ENCODE assay signal across 11 cellular contexts in genomic region chr6:38773338-38773737, GRCh38. TPM values are rescaled to one million over a fixed set of nuclear protein-coding genes. Genes with fewer than 3 reads are reported as not detected.
DNase-seq lines count a peak whose midpoint lies in the region; ATAC-seq and TF ChIP-seq lines count a peak whose summit lies in the region.
"Had no signal": no experiment of that assay in that cellular context is flagged by ENCODE, and none has a peak within 500 bp of the region (broad histone marks: within the 10 kb centered on the region; RNA-seq: fewer than 3 reads in every experiment).

No MANE protein-coding gene starts in this region.

- H3K9me3 Mint-ChIP-seq in natural killer cell: peaks cover 0 to 2% of the 10 kb centered on the region in 2 donors
- H3K9me3 Mint-ChIP-seq in natural killer cell treated with Interleukin-12 subunit alpha and Interleukin-12 subunit beta and Interleukin-15 and Interleukin-18, amount 100 ng/mL, for 72 hours: no peaks in the 10 kb centered on the region
- no peaks in the 10 kb centered on the region for H3K9me3 Mint-ChIP-seq in T-helper 2 cell treated with Interferon-gamma antibody and Interleukin-4, amounts not matched to agents 5 μg/mL and 100 μg/mL, for 36 hours

- BruUV-seq in Panc1 (replicated peaks; lab: Mats Ljungman, UMichigan): no TSS peak

- H3K4me3 ChIP-seq in Panc1 (ENCODE audit: low read depth in 2 of 2, low read length in 2 of 2) (no peak overlapping the region), foreskin fibroblast (ENCODE audit: low read depth in 1 of 2, low read length in 2 of 2) (no peak overlapping the region), upper lobe of right lung (no peak overlapping the region)
- H3K4me3 ChIP-seq: tibial artery had no signal

- ATAC-seq in natural killer cell (peak; percentile 30 to 55 (median 52)), Panc1 (no peak), upper lobe of right lung (peak; percentile 89), HG03439 (IDR thresholded peaks at IDR 0.05; ENCODE audit: unreplicated experiment) (no peak)
- ATAC-seq in natural killer cell treated with Interleukin-12 subunit alpha and Interleukin-12 subunit beta and Interleukin-15 and Interleukin-18, amount 100 ng/mL, for 72 hours: no peak

- H3K36me3 ChIP-seq in Panc1 (ENCODE audit: control insufficient read depth, insufficient read depth, low read length) (no peaks in the 10 kb centered on the region), upper lobe of right lung (no peaks in the 10 kb centered on the region)
- H3K36me3 ChIP-seq: tibial artery had no signal

- no peaks in the 10 kb centered on the region for H3K4me1 Mint-ChIP-seq in natural killer cell
- H3K4me1 Mint-ChIP-seq in natural killer cell treated with Interleukin-12 subunit alpha and Interleukin-12 subunit beta and Interleukin-15 and Interleukin-18, amount 100 ng/mL, for 72 hours (ENCODE audit: low read depth in 2 of 2): peaks cover 14 to 31% of the 10 kb centered on the region in 2 donors
- peaks cover 2% of the 10 kb centered on the region for H3K4me1 Mint-ChIP-seq in T-helper 2 cell treated with Interferon-gamma antibody and Interleukin-4, amounts not matched to agents 5 μg/mL and 100 μg/mL, for 36 hours (ENCODE audit: low read depth)

- H3K27ac ChIP-seq in Panc1 (ENCODE audit: low read length) (no peak overlapping the region), upper lobe of right lung (no peak overlapping the region)
- H3K27ac ChIP-seq: parathyroid adenoma, tibial artery had no signal

- H3K4me1 ChIP-seq in Panc1 (ENCODE audit: control insufficient read depth, insufficient read depth, low read length) (no peaks in the 10 kb centered on the region), upper lobe of right lung (peaks cover 8% of the 10 kb centered on the region)
- H3K4me1 ChIP-seq: parathyroid adenoma, tibial artery had no signal

- H3K4me3 Mint-ChIP-seq in natural killer cell: no peak overlapping the region
- H3K4me3 Mint-ChIP-seq in natural killer cell treated with Interleukin-12 subunit alpha and Interleukin-12 subunit beta and Interleukin-15 and Interleukin-18, amount 100 ng/mL, for 72 hours: no peak overlapping the region
- no peak overlapping the region for H3K4me3 Mint-ChIP-seq in T-helper 2 cell treated with Interferon-gamma antibody and Interleukin-4, amounts not matched to agents 5 μg/mL and 100 μg/mL, for 36 hours

- H3K9me3 ChIP-seq in Panc1 (ENCODE audit: control insufficient read depth, insufficient read depth, low read depth, low read length) (no peaks in the 10 kb centered on the region), upper lobe of right lung (no peaks in the 10 kb centered on the region)

- in situ Hi-C loops in Panc1 (cut with HindIII; ENCODE audit: low pct_unique_long_range_greater_than_20kb, low sequenced_read_pairs): no loop called here

- no peaks in the 10 kb centered on the region; the same call in none of the 2 replicates for H3K27me3 ChIP-seq in Panc1 (ENCODE audit: control insufficient read depth, insufficient read depth, low read length)
- H3K27me3 ChIP-seq in upper lobe of right lung: no peaks in the 10 kb centered on the region
- H3K27me3 ChIP-seq: tibial artery had no signal

- TF ChIP-seq CTCF in natural killer cell (IDR thresholded peaks at IDR 0.05) (peak; percentile 40), Panc1 (IDR thresholded peaks at IDR 0.05) (peak; percentile 54), foreskin fibroblast (IDR thresholded peaks at IDR 0.05; ENCODE audit: low read depth, low read length) (peak; percentile 14), upper lobe of right lung (IDR thresholded peaks at IDR 0.05) (peak; percentile 44)

- peaks cover 9 to 22% of the 10 kb centered on the region in 2 donors for H3K27me3 Mint-ChIP-seq in natural killer cell (ENCODE audit: low read depth in 2 of 2)
- H3K27me3 Mint-ChIP-seq in natural killer cell treated with Interleukin-12 subunit alpha and Interleukin-12 subunit beta and Interleukin-15 and Interleukin-18, amount 100 ng/mL, for 72 hours: peaks cover 17 to 25% of the 10 kb centered on the region in 2 donors
- peaks cover 11% of the 10 kb centered on the region for H3K27me3 Mint-ChIP-seq in T-helper 2 cell treated with Interferon-gamma antibody and Interleukin-4, amounts not matched to agents 5 μg/mL and 100 μg/mL, for 36 hours (ENCODE audit: low read depth)

- CTCF ChIA-PET in Panc1 (lab: Charles Lee): interaction anchor here (0.7 kb wide), 1 partner anchor 488 kb away, joined by 3 read pairs; no protein-coding TSS in a partner anchor

- H3K27ac Mint-ChIP-seq in natural killer cell: no peak overlapping the region
- peak overlapping the region in 1 of 2 donors; percentile 54 for H3K27ac Mint-ChIP-seq in natural killer cell treated with Interleukin-12 subunit alpha and Interleukin-12 subunit beta and Interleukin-15 and Interleukin-18, amount 100 ng/mL, for 72 hours
- no peak overlapping the region for H3K27ac Mint-ChIP-seq in T-helper 2 cell treated with Interferon-gamma antibody and Interleukin-4, amounts not matched to agents 5 μg/mL and 100 μg/mL, for 36 hours

- POLR2A ChIA-PET in Panc1 (lab: Charles Lee): interaction anchor here (0.6 kb wide), 1 partner anchor 53 kb away, joined by 6 read pairs; no protein-coding TSS in a partner anchor

- intact Hi-C loops in natural killer cell (cut with micrococcal nuclease) (no loop called here), Panc1 (cut with micrococcal nuclease; ENCODE audit: unreplicated experiment) (no loop called here), upper lobe of right lung (cut with DNase I) (no loop called here)

- no peak for DNase-seq in natural killer cell
- DNase-seq in natural killer cell treated with Interleukin-12 subunit alpha and Interleukin-12 subunit beta and Interleukin-15 and Interleukin-18, amount 100 ng/mL, for 72 hours (ENCODE audit: low spot score): no peak
- peak; percentile 2 for DNase-seq in Panc1 (ENCODE audit: low read depth, low spot score)
- DNase-seq in foreskin fibroblast: no peak
- no peak for DNase-seq in upper lobe of right lung
- no peak for DNase-seq in T-helper 2 cell treated with Interferon-gamma antibody and Interleukin-4, amounts not matched to agents 5 μg/mL and 100 μg/mL, for 36 hours (ENCODE audit: low spot score)
- no peak for DNase-seq in GF-D8 (lab: John Stamatoyannopoulos, UW)
- DNase-seq: T1000, tibial artery had no signal

- H3K36me3 Mint-ChIP-seq in natural killer cell: peaks cover 6% of the 10 kb centered on the region
- peaks cover 5% of the 10 kb centered on the region for H3K36me3 Mint-ChIP-seq in natural killer cell treated with Interleukin-12 subunit alpha and Interleukin-12 subunit beta and Interleukin-15 and Interleukin-18, amount 100 ng/mL, for 72 hours
- no peaks in the 10 kb centered on the region for H3K36me3 Mint-ChIP-seq in T-helper 2 cell treated with Interferon-gamma antibody and Interleukin-4, amounts not matched to agents 5 μg/mL and 100 μg/mL, for 36 hours (ENCODE audit: low read depth)

RNA-seq across cellular contexts. Expression of gene DNAH8, which starts 58.2 kb away (rescaled TPM):
- under 1 TPM in 1 of 3 donors, not detected in 2; 0.10 TPM for total RNA-seq in natural killer cell
- under 1 TPM; 0.12 to 0.22 TPM for total RNA-seq in natural killer cell treated with Interleukin-12 subunit alpha and Interleukin-12 subunit beta and Interleukin-15 and Interleukin-18, amount 100 ng/mL, for 72 hours
- total RNA-seq in Panc1 (2021; ENCODE audit: unreplicated experiment): not detected
- not detected for polyA plus RNA-seq in Panc1 (2012; ENCODE audit: insufficient read length)
- 0.17 TPM for total RNA-seq in upper lobe of right lung

Comparison
In these comparisons a context has a peak if more than half of its experiments do, and no peak if none do; other contexts are left out.
1. ATAC-seq: peak in natural killer cell (3 of 3) and upper lobe of right lung (single experiment); none in natural killer cell treated with Interleukin-12 subunit alpha and Interleukin-12 subunit beta and Interleukin-15 and Interleukin-18, amount 100 ng/mL, for 72 hours (0 of 2), Panc1 (single experiment) and HG03439 (single experiment).
2. Peak in every context shown above with its lines, with median percentiles within 50 percentile points of each other: CTCF ChIP-seq.